Comparison of ENCODE assay signal across 9 cellular contexts in genomic region chr7:155230169-155230593, GRCh38.
DNase-seq lines count a peak whose midpoint lies in the region; ATAC-seq and TF ChIP-seq lines count a peak whose summit lies in the region.
"Had no signal": no experiment of that assay in that cellular context is flagged by ENCODE, and none has a peak within 500 bp of the region (broad histone marks: within the 10 kb centered on the region; RNA-seq: fewer than 3 reads in every experiment).

No MANE protein-coding gene starts in this region.

- H3K36me3 Mint-ChIP-seq in glutamatergic neuron (ENCODE audit: unreplicated experiment): peaks cover 9% of the 10 kb centered on the region
- H3K36me3 Mint-ChIP-seq in activated naive CD8-positive, alpha-beta T cell treated with anti-CD3 and anti-CD28 coated beads, Interleukin-2, amount 50 U/mL, for 24 hours (ENCODE audit: low read depth): no peaks in the 10 kb centered on the region
- H3K36me3 Mint-ChIP-seq: immature natural killer cell had no signal

- peaks cover 18% of the 10 kb centered on the region for H3K4me1 Mint-ChIP-seq in glutamatergic neuron (ENCODE audit: low read depth, unreplicated experiment)
- no peaks in the 10 kb centered on the region for H3K4me1 Mint-ChIP-seq in activated naive CD8-positive, alpha-beta T cell treated with anti-CD3 and anti-CD28 coated beads, Interleukin-2, amount 50 U/mL, for 24 hours
- H3K4me1 Mint-ChIP-seq: immature natural killer cell had no signal

- no peak for ATAC-seq in GM19467 (IDR thresholded peaks at IDR 0.05; ENCODE audit: unreplicated experiment)
- no peak for ATAC-seq in activated naive CD8-positive, alpha-beta T cell treated with anti-CD3 and anti-CD28 coated beads, Interleukin-2, amount 50 U/mL, for 24 hours

- H3K9me3 Mint-ChIP-seq in glutamatergic neuron (ENCODE audit: unreplicated experiment): peaks cover 16% of the 10 kb centered on the region
- no peaks in the 10 kb centered on the region for H3K9me3 Mint-ChIP-seq in activated naive CD8-positive, alpha-beta T cell treated with anti-CD3 and anti-CD28 coated beads, Interleukin-2, amount 50 U/mL, for 24 hours

- TF ChIP-seq CTCF in glutamatergic neuron (IDR thresholded peaks at IDR 0.05; ENCODE audit: partially characterized antibody, unreplicated experiment): no peak

- intact Hi-C loops in posterior vena cava (cut with DNase I): no loop called here

- no peak overlapping the region for H3K4me3 Mint-ChIP-seq in glutamatergic neuron (ENCODE audit: unreplicated experiment)
- H3K4me3 Mint-ChIP-seq in activated naive CD8-positive, alpha-beta T cell treated with anti-CD3 and anti-CD28 coated beads, Interleukin-2, amount 50 U/mL, for 24 hours: no peak overlapping the region
- H3K4me3 Mint-ChIP-seq: immature natural killer cell had no signal

- H3K27me3 Mint-ChIP-seq in glutamatergic neuron (ENCODE audit: unreplicated experiment): peaks cover 15% of the 10 kb centered on the region
- peaks cover 7% of the 10 kb centered on the region for H3K27me3 Mint-ChIP-seq in activated naive CD8-positive, alpha-beta T cell treated with anti-CD3 and anti-CD28 coated beads, Interleukin-2, amount 50 U/mL, for 24 hours

- peak overlapping the region; percentile 55 for H3K27ac Mint-ChIP-seq in glutamatergic neuron (ENCODE audit: unreplicated experiment)
- no peak overlapping the region for H3K27ac Mint-ChIP-seq in activated naive CD8-positive, alpha-beta T cell treated with anti-CD3 and anti-CD28 coated beads, Interleukin-2, amount 50 U/mL, for 24 hours
- H3K27ac Mint-ChIP-seq: immature natural killer cell had no signal

- DNase-seq in GM04503 (ENCODE audit: low read depth) (peak; percentile 100), SW 1271 (lab: John Stamatoyannopoulos, UW) (peak; percentile 81 to 90), glutamatergic neuron (peak; percentile 49), posterior vena cava (ENCODE audit: low spot score) (peak; percentile 54)
- DNase-seq in effector CD8-positive, alpha-beta T cell (lab: John Stamatoyannopoulos, UW): no peak
- DNase-seq in activated naive CD8-positive, alpha-beta T cell treated with anti-CD3 and anti-CD28 coated beads, Interleukin-2, amount 50 U/mL, for 24 hours: no peak
- DNase-seq in activated naive CD4-positive, alpha-beta T cell treated with anti-CD3 and anti-CD28 coated beads, Interleukin-2, amount 50 U/mL, for 16 hours: no peak
- DNase-seq: immature natural killer cell had no signal

Comparison
In these comparisons a context has a peak if more than half of its experiments do, and no peak if none do; other contexts are left out.
1. DNase-seq: peak in GM04503 (single experiment), SW 1271 (2 of 2), glutamatergic neuron (single experiment) and posterior vena cava (single experiment); none in effector CD8-positive, alpha-beta T cell (single experiment), activated naive CD8-positive, alpha-beta T cell treated with anti-CD3 and anti-CD28 coated beads, Interleukin-2, amount 50 U/mL, for 24 hours (single experiment) and activated naive CD4-positive, alpha-beta T cell treated with anti-CD3 and anti-CD28 coated beads, Interleukin-2, amount 50 U/mL, for 16 hours (single experiment).